Comparison of ENCODE assay signal across 24 cellular contexts in the genomic region with DNA sequence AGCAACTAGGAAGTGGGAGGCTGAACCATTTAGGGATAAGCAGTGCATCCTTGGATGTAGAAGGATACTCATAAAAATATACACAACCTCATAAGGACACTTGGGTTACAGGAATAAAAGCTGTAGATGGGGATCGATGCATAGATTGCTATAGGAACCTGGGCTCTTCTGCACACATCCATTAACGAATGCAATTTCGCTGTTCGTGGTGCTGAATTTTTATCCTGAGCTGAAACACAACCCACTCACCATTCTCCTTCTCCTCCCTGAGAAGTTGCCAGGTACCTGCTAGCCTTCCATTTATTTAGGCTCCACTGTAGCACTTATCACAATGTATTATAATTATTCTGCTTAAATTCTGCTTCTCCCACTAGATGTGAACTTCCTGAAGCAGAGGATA.
DNase-seq lines count a peak whose midpoint lies in the region; ATAC-seq and TF ChIP-seq lines count a peak whose summit lies in the region.
"Had no signal": no experiment of that assay in that cellular context is flagged by ENCODE, and none has a peak within 500 bp of the region (broad histone marks: within the 10 kb centered on the region; RNA-seq: fewer than 3 reads in every experiment).

No MANE protein-coding gene starts in this region.

- no peaks in the 10 kb centered on the region for H3K79me2 ChIP-seq in mesendoderm (ENCODE audit: control insufficient read depth, insufficient read depth, low read length)

- H4K8ac ChIP-seq in mesendoderm (ENCODE audit: low read depth, low read length): no peak overlapping the region

- ATAC-seq in HG03139 (IDR thresholded peaks at IDR 0.05; ENCODE audit: unreplicated experiment): no peak
- ATAC-seq: natural killer cell treated with Interleukin-12 subunit alpha and Interleukin-12 subunit beta and Interleukin-15 and Interleukin-18, amount 100 ng/mL, for 72 hours; Panc1 had no signal

- no peak overlapping the region for H3K4me2 ChIP-seq in mesendoderm (ENCODE audit: low read length)

- H3K27ac ChIP-seq in HEK293 (ENCODE audit: extremely low read depth, low read depth, low read length) (no peak overlapping the region), mesendoderm (ENCODE audit: low read depth, low read length) (no peak overlapping the region)
- H3K27ac ChIP-seq: adrenal gland, epithelial cell of prostate, prostate gland had no signal

- H3K4me3 ChIP-seq in HEK293 (ENCODE audit: low read depth, low read length) (no peak overlapping the region), adipocyte (ENCODE audit: low read length) (no peak overlapping the region), mesendoderm (ENCODE audit: low read length) (no peak overlapping the region)
- H3K4me3 ChIP-seq: adrenal gland, prostate gland had no signal

- H2AK5ac ChIP-seq in mesendoderm (ENCODE audit: low read length): no peak overlapping the region

- WGBS in mesendoderm (ENCODE audit: extremely low coverage, insufficient coverage, low lambda C conversion rate): no CpG with 5 or more reads among the region's 4 CpGs

- no peaks in the 10 kb centered on the region for H3K79me1 ChIP-seq in mesendoderm (ENCODE audit: low read length)

- no peaks in the 10 kb centered on the region for H3K9me3 Mint-ChIP-seq in activated T-helper 1 cell treated with anti-CD3 and anti-CD28 coated beads, Interleukin-12 subunit alpha, Interleukin-12 subunit beta, Interleukin-2, Interleukin-4 antibody, amounts not matched to agents 30 ng/mL and 10 ng/mL and 1 ng/mL, durations not matched to agents 14 hours and 24 hours and 36 hours
- H3K9me3 Mint-ChIP-seq: dendritic cell treated with granulocyte-macrophage colony-stimulating factor and Interleukin-4, amounts not matched to agents 40 ng/mL and 50 ng/mL, for 4 days; mesothelial cell of epicardium had no signal

- no peak overlapping the region for H2BK5ac ChIP-seq in mesendoderm (ENCODE audit: low read length)

- H2BK15ac ChIP-seq in mesendoderm (replicated peaks; ENCODE audit: low read depth): no peak overlapping the region

- intact Hi-C loops in activated T-helper 1 cell treated with anti-CD3 and anti-CD28 coated beads, Interleukin-12 subunit alpha, Interleukin-12 subunit beta, Interleukin-2, Interleukin-4 antibody, amounts not matched to agents 30 ng/mL and 10 ng/mL and 1 ng/mL, durations not matched to agents 14 hours and 24 hours and 36 hours (cut with micrococcal nuclease): no loop called here

- H3K23ac ChIP-seq in mesendoderm (ENCODE audit: low read length): no peak overlapping the region

- no peaks in the 10 kb centered on the region for H3K4me1 ChIP-seq in HEK293 (ENCODE audit: control insufficient read depth, insufficient read depth, low read length)
- no peaks in the 10 kb centered on the region for H3K4me1 ChIP-seq in adipocyte (ENCODE audit: control insufficient read depth, insufficient read depth, low read length)
- no peaks in the 10 kb centered on the region for H3K4me1 ChIP-seq in mesendoderm (ENCODE audit: control insufficient read depth, low read depth, low read length)
- H3K4me1 ChIP-seq: adrenal gland, prostate gland had no signal

- H3K36me3 Mint-ChIP-seq in activated T-helper 1 cell treated with anti-CD3 and anti-CD28 coated beads, Interleukin-12 subunit alpha, Interleukin-12 subunit beta, Interleukin-2, Interleukin-4 antibody, amounts not matched to agents 30 ng/mL and 10 ng/mL and 1 ng/mL, durations not matched to agents 14 hours and 24 hours and 36 hours (ENCODE audit: low read depth): no peaks in the 10 kb centered on the region
- H3K36me3 Mint-ChIP-seq: mesothelial cell of epicardium; natural killer cell treated with Interleukin-12 subunit alpha and Interleukin-12 subunit beta and Interleukin-15 and Interleukin-18, amount 100 ng/mL, for 72 hours had no signal

- no peaks in the 10 kb centered on the region for H3K4me1 Mint-ChIP-seq in activated T-helper 1 cell treated with anti-CD3 and anti-CD28 coated beads, Interleukin-12 subunit alpha, Interleukin-12 subunit beta, Interleukin-2, Interleukin-4 antibody, amounts not matched to agents 30 ng/mL and 10 ng/mL and 1 ng/mL, durations not matched to agents 14 hours and 24 hours and 36 hours (ENCODE audit: low read depth)
- H3K4me1 Mint-ChIP-seq: mesothelial cell of epicardium had no signal

- no peak overlapping the region for H3K4me3 Mint-ChIP-seq in activated T-helper 1 cell treated with anti-CD3 and anti-CD28 coated beads, Interleukin-12 subunit alpha, Interleukin-12 subunit beta, Interleukin-2, Interleukin-4 antibody, amounts not matched to agents 30 ng/mL and 10 ng/mL and 1 ng/mL, durations not matched to agents 14 hours and 24 hours and 36 hours
- H3K4me3 Mint-ChIP-seq: CD4-positive, alpha-beta T cell; dendritic cell treated with granulocyte-macrophage colony-stimulating factor and Interleukin-4, amounts not matched to agents 40 ng/mL and 50 ng/mL, for 4 days; mesothelial cell of epicardium; natural killer cell treated with Interleukin-12 subunit alpha and Interleukin-12 subunit beta and Interleukin-15 and Interleukin-18, amount 100 ng/mL, for 72 hours had no signal

- H3K18ac ChIP-seq in mesendoderm (ENCODE audit: low read length): no peak overlapping the region

- no peak overlapping the region for H3K27ac Mint-ChIP-seq in activated T-helper 1 cell treated with anti-CD3 and anti-CD28 coated beads, Interleukin-12 subunit alpha, Interleukin-12 subunit beta, Interleukin-2, Interleukin-4 antibody, amounts not matched to agents 30 ng/mL and 10 ng/mL and 1 ng/mL, durations not matched to agents 14 hours and 24 hours and 36 hours
- H3K27ac Mint-ChIP-seq: CD4-positive, alpha-beta T cell; dendritic cell treated with granulocyte-macrophage colony-stimulating factor and Interleukin-4, amounts not matched to agents 40 ng/mL and 50 ng/mL, for 4 days; mesothelial cell of epicardium; natural killer cell treated with Interleukin-12 subunit alpha and Interleukin-12 subunit beta and Interleukin-15 and Interleukin-18, amount 100 ng/mL, for 72 hours had no signal

- in situ Hi-C loops in ACHN (cut with HindIII; ENCODE audit: low pct_ligation_motif_present, low pct_unique_long_range_greater_than_20kb, low sequenced_read_pairs): no loop called here

- H3K9ac ChIP-seq in adipocyte (ENCODE audit: low read length) (no peak overlapping the region), mesendoderm (ENCODE audit: low read length) (no peak overlapping the region)

- H3K9me3 ChIP-seq in HEK293 (ENCODE audit: control insufficient read depth, insufficient read depth, low read depth, low read length) (no peaks in the 10 kb centered on the region), adipocyte (ENCODE audit: control insufficient read depth, low read length) (no peaks in the 10 kb centered on the region)
- H3K9me3 ChIP-seq: adrenal gland, prostate gland had no signal

- no peak overlapping the region for H3K4ac ChIP-seq in mesendoderm (ENCODE audit: low read depth, low read length)

- H3K36me3 ChIP-seq in HEK293 (ENCODE audit: control insufficient read depth in 2 of 2, insufficient read depth in 1 of 2, low read length in 2 of 2): no peaks in the 10 kb centered on the region
- H3K36me3 ChIP-seq in adipocyte (ENCODE audit: control insufficient read depth, insufficient read depth, low read length, severe bottlenecking): no peaks in the 10 kb centered on the region
- H3K36me3 ChIP-seq in mesendoderm (ENCODE audit: control insufficient read depth, insufficient read depth, low read length): no peaks in the 10 kb centered on the region
- H3K36me3 ChIP-seq: adrenal gland, prostate gland had no signal

- DNase-seq in ACHN: peak; percentile 0
- peak; percentile 11 for DNase-seq in adipocyte (ENCODE audit: low read depth)
- peak; percentile 50 for DNase-seq in mesendoderm
- no peak for DNase-seq in SW480 (ENCODE audit: low spot score)
- DNase-seq in NOMO-1 treated with DMSO at 0.1 percent for 48 hours (lab: John Stamatoyannopoulos, UW; ENCODE audit: unreplicated experiment): no peak
- DNase-seq in activated T-helper 1 cell treated with anti-CD3 and anti-CD28 coated beads, Interleukin-12 subunit alpha, Interleukin-12 subunit beta, Interleukin-2, Interleukin-4 antibody, amounts not matched to agents 30 ng/mL and 10 ng/mL and 1 ng/mL, durations not matched to agents 14 hours and 24 hours and 36 hours (ENCODE audit: low spot score): no peak
- DNase-seq: activated CD4-positive, alpha-beta T cell treated with anti-CD3 and anti-CD28 coated beads for 1 hour; activated effector memory CD4-positive, alpha-beta T cell treated with Interleukin-2 at 50 U/mL for 16 hours; adrenal gland; CD4-positive, alpha-beta T cell; DMS79 treated with DMSO at 0.1 percent for 48 hours; foreskin fibroblast; NCI-H1417; NCI-H2171; NCI-H69; T-helper 9 cell had no signal

- no peak overlapping the region for H4K5ac ChIP-seq in mesendoderm (ENCODE audit: low read length)

- CTCF ChIA-PET in HEK293 (lab: Yijun Ruan, JAX): no interaction called here

- H3K27me3 ChIP-seq in adipocyte (replicated peaks; ENCODE audit: control insufficient read depth, insufficient read depth, low read length) (peaks cover 3% of the 10 kb centered on the region), mesendoderm (ENCODE audit: insufficient read depth, low read length, poor library complexity) (no peaks in the 10 kb centered on the region)
- H3K27me3 ChIP-seq: adrenal gland had no signal

- POLR2A ChIA-PET in HEK293 (lab: Yijun Ruan, JAX): no interaction called here

- H3K27me3 Mint-ChIP-seq in activated T-helper 1 cell treated with anti-CD3 and anti-CD28 coated beads, Interleukin-12 subunit alpha, Interleukin-12 subunit beta, Interleukin-2, Interleukin-4 antibody, amounts not matched to agents 30 ng/mL and 10 ng/mL and 1 ng/mL, durations not matched to agents 14 hours and 24 hours and 36 hours (ENCODE audit: insufficient read depth): no peaks in the 10 kb centered on the region
- H3K27me3 Mint-ChIP-seq: CD4-positive, alpha-beta T cell; dendritic cell treated with granulocyte-macrophage colony-stimulating factor and Interleukin-4, amounts not matched to agents 40 ng/mL and 50 ng/mL, for 4 days; natural killer cell treated with Interleukin-12 subunit alpha and Interleukin-12 subunit beta and Interleukin-15 and Interleukin-18, amount 100 ng/mL, for 72 hours had no signal

- TF ChIP-seq CTCF in HEK293 (tag by site-specific recombination; IDR thresholded peaks at IDR 0.05): no peak

- H3K56ac ChIP-seq in mesendoderm (ENCODE audit: low read length): no peak overlapping the region

- H2BK120ac ChIP-seq in mesendoderm (ENCODE audit: low read depth, low read length): no peak overlapping the region

TF ChIP-seq in HEK293, 187 proteins besides CTCF, POLR2A, EP300 and RAD21 (continues in another document):
- no peak for TF ChIP-seq ZFP37 (tag by site-specific recombination; IDR thresholded peaks at IDR 0.05)

Comparison
In these comparisons a context has a peak if more than half of its experiments do, and no peak if none do; other contexts are left out.
1. DNase-seq: peak in ACHN (single experiment), adipocyte (single experiment) and mesendoderm (single experiment); none in SW480 (single experiment), NOMO-1 treated with DMSO at 0.1 percent for 48 hours (single experiment) and activated T-helper 1 cell treated with anti-CD3 and anti-CD28 coated beads, Interleukin-12 subunit alpha, Interleukin-12 subunit beta, Interleukin-2, Interleukin-4 antibody, amounts not matched to agents 30 ng/mL and 10 ng/mL and 1 ng/mL, durations not matched to agents 14 hours and 24 hours and 36 hours (single experiment).